In the genomic region with DNA sequence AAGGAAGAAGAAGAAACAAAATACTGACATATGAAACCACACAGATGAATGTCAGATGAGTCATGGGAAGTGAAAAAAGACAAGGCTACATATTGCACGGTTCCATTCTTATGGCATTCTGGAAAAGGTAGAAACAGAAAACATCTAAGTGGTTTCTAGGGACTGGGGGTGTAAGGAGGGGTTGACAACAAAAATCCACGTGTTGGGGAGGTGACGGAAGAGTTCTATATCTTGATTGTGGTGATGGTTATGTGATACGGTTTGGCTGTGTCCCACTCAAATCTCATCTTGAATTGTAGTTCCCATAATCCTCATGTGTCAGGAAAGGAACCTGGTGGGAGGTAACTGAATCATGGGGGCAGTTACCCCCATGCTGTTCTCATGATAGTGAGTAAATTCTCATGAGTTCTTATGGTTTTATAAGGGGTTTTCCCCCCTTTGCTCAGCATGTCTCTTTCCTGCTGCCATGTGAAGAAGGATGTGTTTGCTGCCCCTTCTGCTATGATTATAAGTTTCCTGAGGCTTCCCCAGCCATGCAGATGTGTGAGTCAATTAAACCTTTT, we compare ENCODE assay signal across 9 cellular contexts. TPM values are rescaled to one million over a fixed set of nuclear protein-coding genes. Genes with fewer than 3 reads are reported as not detected.
A peak's percentile ranks its signal among the peaks of the same experiment; 100 is the strongest.
DNase-seq lines count a peak whose midpoint lies in the region; ATAC-seq and TF ChIP-seq lines count a peak whose summit lies in the region.
"Had no signal": no experiment of that assay in that cellular context is flagged by ENCODE, and none has a peak within 500 bp of the region (broad histone marks: within the 10 kb centered on the region; RNA-seq: fewer than 3 reads in every experiment).

No MANE protein-coding gene starts in this region.

- H3K4me1 ChIP-seq in osteoblast (ENCODE audit: insufficient read depth, low read length) (peaks cover 11% of the 10 kb centered on the region), sigmoid colon (peaks cover 0 to 11% (median 6%) of the 10 kb centered on the region in 4 donors)

- H3K4me1 Mint-ChIP-seq in Calu3 (ENCODE audit: low read depth, unreplicated experiment), result peaks cover 44% of the 10 kb centered on the region
- H3K4me1 Mint-ChIP-seq in activated naive CD8-positive, alpha-beta T cell treated with anti-CD3 and anti-CD28 coated beads, Interleukin-2, amount 10 ng/mL, durations not matched to agents 7 days and 5 days, result peaks cover 7% of the 10 kb centered on the region

- ATAC-seq in activated naive CD8-positive, alpha-beta T cell treated with anti-CD3 and anti-CD28 coated beads, Interleukin-2, amount 10 ng/mL, durations not matched to agents 7 days and 5 days (ENCODE audit: low read depth), result no peak

- H3K79me2 ChIP-seq in osteoblast (ENCODE audit: insufficient read depth, low read length), result no peaks in the 10 kb centered on the region

- H4K20me1 ChIP-seq in osteoblast (ENCODE audit: insufficient read depth, low read length), result no peaks in the 10 kb centered on the region

- CTCF ChIA-PET in Calu3 (lab: Charles Lee), result no interaction called here

- H3K27me3 Mint-ChIP-seq in Calu3 (ENCODE audit: unreplicated experiment), result no peaks in the 10 kb centered on the region
- no peaks in the 10 kb centered on the region for H3K27me3 Mint-ChIP-seq in activated naive CD8-positive, alpha-beta T cell treated with anti-CD3 and anti-CD28 coated beads, Interleukin-2, amount 10 ng/mL, durations not matched to agents 7 days and 5 days

- H3K9me3 ChIP-seq in osteoblast (ENCODE audit: low read depth, low read length), result no peaks in the 10 kb centered on the region
- H3K9me3 ChIP-seq in sigmoid colon, result no peaks in the 10 kb centered on the region

- H3K36me3 Mint-ChIP-seq in Calu3 (ENCODE audit: insufficient read depth, unreplicated experiment), result peaks cover 74% of the 10 kb centered on the region
- peaks cover 7% of the 10 kb centered on the region for H3K36me3 Mint-ChIP-seq in activated naive CD8-positive, alpha-beta T cell treated with anti-CD3 and anti-CD28 coated beads, Interleukin-2, amount 10 ng/mL, durations not matched to agents 7 days and 5 days

- peak overlapping the region; percentile 66 for H3K27ac Mint-ChIP-seq in Calu3 (ENCODE audit: unreplicated experiment)
- H3K27ac Mint-ChIP-seq in activated naive CD8-positive, alpha-beta T cell treated with anti-CD3 and anti-CD28 coated beads, Interleukin-2, amount 10 ng/mL, durations not matched to agents 7 days and 5 days, result peak overlapping the region; percentile 79

- H3K4me2 ChIP-seq in osteoblast (ENCODE audit: insufficient read depth, low read length), result peak overlapping the region; percentile 54

- no peak for TF ChIP-seq POLR2A in sigmoid colon (IDR thresholded peaks at IDR 0.05)

- 48 to 82% methylated on average over 4 of the region's 4 CpGs for WGBS in sigmoid colon, 2 donors

- H3K9me3 Mint-ChIP-seq in Calu3 (ENCODE audit: low read depth, unreplicated experiment), result peaks cover 5% of the 10 kb centered on the region
- H3K9me3 Mint-ChIP-seq in activated naive CD8-positive, alpha-beta T cell treated with anti-CD3 and anti-CD28 coated beads, Interleukin-2, amount 10 ng/mL, durations not matched to agents 7 days and 5 days, result peaks cover 3% of the 10 kb centered on the region

- H3K27me3 ChIP-seq in osteoblast (ENCODE audit: insufficient read depth, low read length) (no peaks in the 10 kb centered on the region), sigmoid colon (no peaks in the 10 kb centered on the region)

- TF ChIP-seq EP300 in sigmoid colon (IDR thresholded peaks at IDR 0.05), result no peak

- intact Hi-C loops in Calu3 (cut with micrococcal nuclease; ENCODE audit: unreplicated experiment), result loop anchor here (2.0 kb wide), 1 partner anchor 83 kb away; no protein-coding TSS in a partner anchor
- intact Hi-C loops in sigmoid colon (cut with DNase I), result no loop called here

- in situ Hi-C loops in GM13977 (cut with MboI; ENCODE audit: low pct_unique_long_range_greater_than_20kb, low sequenced_read_pairs, unreplicated experiment), result no loop called here

- no TSS peak for BruUV-seq in Calu3 (replicated peaks; lab: Mats Ljungman, UMichigan)

- DNase-seq in Calu3 (peak; percentile 43), MV-4-11 (lab: John Stamatoyannopoulos, UW) (peak; percentile 81), osteoblast (ENCODE audit: insufficient read length, low spot score, missing footprints) (peak; percentile 93), substantia nigra (lab: John Stamatoyannopoulos, UW) (no peak), GM13977 (ENCODE audit: low spot score) (no peak), cerebellar nuclear complex (lab: John Stamatoyannopoulos, UW) (no peak), sigmoid colon (no peak)
- no peak for DNase-seq in activated naive CD8-positive, alpha-beta T cell treated with anti-CD3 and anti-CD28 coated beads, Interleukin-2, amount 10 ng/mL, durations not matched to agents 7 days and 5 days
- DNase-seq: kidney had no signal

- POLR2A ChIA-PET in activated naive CD8-positive, alpha-beta T cell treated with anti-CD3 and anti-CD28 coated beads, Interleukin-2, amount 10 ng/mL, durations not matched to agents 7 days and 5 days (lab: Charles Lee), result no interaction called here

- no peak for TF ChIP-seq CTCF in Calu3 (IDR thresholded peaks at IDR 0.05; ENCODE audit: unreplicated experiment)
- TF ChIP-seq CTCF in osteoblast (IDR thresholded peaks at IDR 0.05; ENCODE audit: extremely low read depth, low read depth, low read length), result no peak
- TF ChIP-seq CTCF in GM13977 (IDR thresholded peaks at IDR 0.05; ENCODE audit: extremely low read depth, insufficient read depth, missing control alignments), result no peak
- no peak for TF ChIP-seq CTCF in sigmoid colon (IDR thresholded peaks at IDR 0.05)

- H2AFZ ChIP-seq in osteoblast (ENCODE audit: low read length), result no peak overlapping the region

- H3K4me3 ChIP-seq in osteoblast (ENCODE audit: insufficient read depth, low read length), result no peak overlapping the region
- no peak overlapping the region for H3K4me3 ChIP-seq in sigmoid colon

- peak overlapping the region; percentile 57 for H3K27ac ChIP-seq in osteoblast (ENCODE audit: low read depth, low read length)
- H3K27ac ChIP-seq in substantia nigra (ENCODE audit: low read depth, low read length, poor library complexity, severe bottlenecking), result no peak overlapping the region
- no peak overlapping the region for H3K27ac ChIP-seq in sigmoid colon

- H3K36me3 ChIP-seq in osteoblast (ENCODE audit: insufficient read depth, low read length) (no peaks in the 10 kb centered on the region), sigmoid colon (no peaks in the 10 kb centered on the region)

- H3K4me3 Mint-ChIP-seq in Calu3 (ENCODE audit: low read depth, unreplicated experiment), result peak overlapping the region; percentile 3
- H3K4me3 Mint-ChIP-seq in activated naive CD8-positive, alpha-beta T cell treated with anti-CD3 and anti-CD28 coated beads, Interleukin-2, amount 10 ng/mL, durations not matched to agents 7 days and 5 days, result no peak overlapping the region

RNA-seq across cellular contexts. Expression of a gene that starts 6.4 kb away (rescaled TPM):
- 29.7 and 37.8 TPM in 2 replicates for total RNA-seq in Calu3 (2022)
- 10 to 100 TPM; 34.5 to 38.0 TPM for total RNA-seq in activated naive CD8-positive, alpha-beta T cell treated with anti-CD3 and anti-CD28 coated beads, Interleukin-2, amount 10 ng/mL, durations not matched to agents 7 days and 5 days
- 90.5 and 91.6 TPM in 2 replicates for total RNA-seq in osteoblast
- total RNA-seq in sigmoid colon, result 10 to 100 TPM; 35.7 to 45.3 (median 40.5) TPM
- 10 to 100 TPM; 23.4 to 28.4 (median 27.1) TPM for polyA plus RNA-seq in sigmoid colon

Comparison
In these comparisons a context has a peak if more than half of its experiments do, and no peak if none do; other contexts are left out.
1. DNase-seq: peak in Calu3 (single experiment), MV-4-11 (single experiment) and osteoblast (single experiment); none in activated naive CD8-positive, alpha-beta T cell treated with anti-CD3 and anti-CD28 coated beads, Interleukin-2, amount 10 ng/mL, durations not matched to agents 7 days and 5 days (single experiment), substantia nigra (0 of 49), GM13977 (single experiment), cerebellar nuclear complex (0 of 2) and sigmoid colon (single experiment).